ENCODE assay signal across 1 cellular context in the genomic region with DNA sequence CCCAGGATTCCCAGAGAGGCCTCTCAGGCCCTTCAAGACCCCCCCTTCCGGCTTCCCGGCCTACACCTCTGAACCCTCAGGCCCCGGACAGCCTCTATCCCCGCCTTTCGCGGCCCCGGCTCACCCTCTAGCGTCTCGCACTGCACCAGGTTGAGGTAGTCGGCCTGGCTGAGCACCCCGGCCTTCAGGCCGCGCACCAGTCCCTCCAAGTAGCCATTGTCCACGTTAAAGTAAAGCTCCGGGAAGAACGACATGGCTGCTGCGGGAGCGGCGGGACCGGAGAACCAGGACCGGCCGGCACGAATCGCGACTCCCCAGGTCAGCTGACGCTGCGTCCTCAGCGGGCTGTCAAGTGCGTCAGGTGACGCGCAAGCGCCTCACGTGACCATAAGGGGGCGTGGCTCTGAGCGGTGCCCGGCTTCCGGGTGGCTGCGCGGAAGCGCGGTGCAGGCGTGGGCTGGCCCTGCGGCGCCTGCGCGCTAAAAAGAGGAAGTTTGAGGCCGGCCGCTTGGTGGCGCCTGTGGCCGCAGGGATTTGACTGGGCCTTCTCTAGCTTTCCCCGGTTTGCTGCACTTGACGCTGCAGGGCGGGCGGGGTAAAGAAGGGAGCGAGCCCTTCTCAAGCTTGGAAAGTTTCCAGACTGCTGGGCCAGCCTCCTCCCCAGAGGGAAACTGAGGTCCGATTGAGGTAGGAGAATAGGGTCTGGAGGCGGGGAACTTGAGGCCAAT.
A peak's percentile ranks its signal among the peaks of the same experiment; 100 is the strongest.
TF ChIP-seq lines count a peak whose summit lies in the region.

Gene ATP6V0D1 (minus strand): TSS at position 325 of the 728 bp plus-strand sequence. CDS start 71 bp downstream, at position 254.

TF ChIP-seq in K562, 482 proteins besides CTCF, POLR2A, EP300 and RAD21 (continued from another document and continues in another):
- TF ChIP-seq YY1 (IDR thresholded peaks at IDR 0.05; ENCODE audit: borderline replicate concordance in 1 of 3, control insufficient read depth in 1 of 3, extremely low read depth in 1 of 3, insufficient read depth in 3 of 3, insufficient read length in 1 of 3, insufficient replicate concordance in 2 of 3, low read depth in 1 of 3, low read length in 2 of 3) (peak in 2 of 3 experiments; percentile 42 to 61), ZNF609 (CRISPR knock-in tag; IDR thresholded peaks at IDR 0.05; ENCODE audit: borderline replicate concordance) (no peak), MNT (conservative IDR thresholded peaks at IDR 0.05) (peak; percentile 94 to 98), BDP1 (IDR thresholded peaks at IDR 0.05; ENCODE audit: insufficient read depth, insufficient read length) (no peak), CBFA2T2 (conservative IDR thresholded peaks at IDR 0.05) (peak; percentile 99), LCOR (CRISPR knock-in tag; IDR thresholded peaks at IDR 0.05) (0 out of 2 replicates have a peak, but pooled peaks have one; percentile 18), FOXP1 (CRISPR knock-in tag; IDR thresholded peaks at IDR 0.05) (peak; percentile 91), ARID3B (CRISPR knock-in tag; IDR thresholded peaks at IDR 0.05; ENCODE audit: borderline replicate concordance) (no peak), DIDO1 (tag; IDR thresholded peaks at IDR 0.05; ENCODE audit: low read depth) (0 out of 2 replicates have a peak, but pooled peaks have one; percentile 32), HDAC8 (tag; IDR thresholded peaks at IDR 0.05) (no peak), SPI1 (IDR thresholded peaks at IDR 0.05; ENCODE audit: borderline replicate concordance, low read depth, low read length) (peak; percentile 87), SIN3B (IDR thresholded peaks at IDR 0.05; ENCODE audit: low read depth) (peak; percentile 96), C11orf30 (IDR thresholded peaks at IDR 0.05; ENCODE audit: low read depth) (peak; percentile 99), RAD51 (IDR thresholded peaks at IDR 0.05; ENCODE audit: borderline replicate concordance, low read depth) (peak; percentile 100), SUPT5H (IDR thresholded peaks at IDR 0.05) (peak; percentile 73), ZBTB43 (CRISPR knock-in tag; IDR thresholded peaks at IDR 0.05) (no peak), FIP1L1 (IDR thresholded peaks at IDR 0.05; ENCODE audit: low read depth, low read length, poor library complexity, severe bottlenecking) (peak; percentile 87), MYC (IDR thresholded peaks at IDR 0.05; ENCODE audit: low read depth, low read length) (peak; percentile 76), MYC (CRISPR knock-in tag; IDR thresholded peaks at IDR 0.05; ENCODE audit: borderline replicate concordance, low read depth) (0 out of 2 replicates have a peak, but pooled peaks have one; percentile 50), ETV6 (IDR thresholded peaks at IDR 0.05; ENCODE audit: borderline replicate concordance in 1 of 2, low read depth in 2 of 2, low read length in 1 of 2) (peak in 1 of 2 experiments; percentile 53; a peak in 1 of 4 replicates), ETV6 (CRISPR knock-in tag; IDR thresholded peaks at IDR 0.05; ENCODE audit: borderline replicate concordance) (no peak; the same call in 1 of the 2 replicates), ZBTB11 (CRISPR knock-in tag; IDR thresholded peaks at IDR 0.05) (peak in 1 of 3 experiments; percentile 73; a peak in 2 of 6 replicates), JUN (IDR thresholded peaks at IDR 0.05; ENCODE audit: borderline replicate concordance, low read depth, low read length) (peak; percentile 84; the same call in 1 of the 2 replicates), JUN (CRISPR knock-in tag; IDR thresholded peaks at IDR 0.05; ENCODE audit: borderline replicate concordance) (0 out of 2 replicates have a peak, but pooled peaks have one; percentile 41), ZNF197 (CRISPR knock-in tag; IDR thresholded peaks at IDR 0.05; ENCODE audit: low read depth) (no peak), ZBTB7A (IDR thresholded peaks at IDR 0.05; ENCODE audit: borderline replicate concordance, control insufficient read depth, low read depth, low read length) (no peak), HNRNPLL (IDR thresholded peaks at IDR 0.05; ENCODE audit: low read depth, low read length, poor library complexity, severe bottlenecking) (peak; percentile 19), SMARCE1 (IDR thresholded peaks at IDR 0.05) (no peak), ZNF124 (CRISPR knock-in tag; IDR thresholded peaks at IDR 0.05) (no peak), POLR2H (tag; IDR thresholded peaks at IDR 0.05; ENCODE audit: low read depth) (peak; percentile 63), CREM (IDR thresholded peaks at IDR 0.05; ENCODE audit: low read depth) (peak; percentile 93), FOSL1 (tag; conservative IDR thresholded peaks at IDR 0.05) (peak; percentile 48), ZFP36 (IDR thresholded peaks at IDR 0.05; ENCODE audit: low read depth, low read length, partially characterized antibody) (no peak)
- TF ChIP-seq, protein P1, sequence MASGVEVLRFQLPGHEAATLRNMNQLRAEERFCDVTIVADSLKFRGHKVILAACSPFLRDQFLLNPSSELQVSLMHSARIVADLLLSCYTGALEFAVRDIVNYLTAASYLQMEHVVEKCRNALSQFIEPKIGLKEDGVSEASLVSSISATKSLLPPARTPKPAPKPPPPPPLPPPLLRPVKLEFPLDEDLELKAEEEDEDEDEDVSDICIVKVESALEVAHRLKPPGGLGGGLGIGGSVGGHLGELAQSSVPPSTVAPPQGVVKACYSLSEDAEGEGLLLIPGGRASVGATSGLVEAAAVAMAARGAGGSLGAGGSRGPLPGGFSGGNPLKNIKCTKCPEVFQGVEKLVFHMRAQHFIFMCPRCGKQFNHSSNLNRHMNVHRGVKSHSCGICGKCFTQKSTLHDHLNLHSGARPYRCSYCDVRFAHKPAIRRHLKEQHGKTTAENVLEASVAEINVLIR (CRISPR knock-in tag; IDR thresholded peaks at IDR 0.05): peak; percentile 46
